Comparison of ENCODE assay signal across 8 cellular contexts in the genomic region with DNA sequence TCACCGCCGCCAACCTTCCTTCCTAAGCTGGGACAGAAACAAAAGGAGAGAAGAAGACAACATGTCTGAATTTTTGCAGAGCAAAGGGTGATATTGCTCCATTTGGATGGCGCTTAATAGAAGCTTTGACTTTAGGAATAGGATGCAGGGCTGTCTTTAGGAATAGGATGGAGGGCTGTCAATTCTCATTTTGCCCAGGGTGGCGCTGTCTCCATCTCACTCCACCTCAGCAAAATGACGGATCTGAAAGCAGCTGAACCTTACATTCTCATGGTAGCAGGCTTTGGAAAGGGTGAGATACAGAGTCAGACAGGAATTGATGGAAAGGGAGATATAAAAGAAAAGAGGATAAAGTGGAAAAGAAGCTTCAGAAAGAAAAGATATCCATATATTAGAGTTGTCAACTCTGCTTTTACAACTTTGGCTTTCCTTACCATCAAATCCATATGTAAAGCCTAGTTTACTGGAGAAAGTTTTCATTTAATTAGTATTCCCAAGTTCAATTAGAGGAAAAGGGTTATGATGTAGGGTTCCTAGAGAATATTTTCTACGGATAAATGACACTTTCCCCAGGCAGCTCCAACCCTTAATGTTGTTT. TPM values are rescaled to one million over a fixed set of nuclear protein-coding genes. Genes with fewer than 3 reads are reported as not detected.
A peak's percentile ranks its signal among the peaks of the same experiment; 100 is the strongest.
DNase-seq lines count a peak whose midpoint lies in the region; ATAC-seq and TF ChIP-seq lines count a peak whose summit lies in the region.

No MANE protein-coding gene starts in this region.

- ATAC-seq in RWPE2 (ENCODE audit: low read depth): peak; percentile 54

- no peaks in the 10 kb centered on the region for H4K20me1 ChIP-seq in Karpas-422 (ENCODE audit: insufficient read depth, low read depth, low read length)

- H3K27ac ChIP-seq in Karpas-422 (ENCODE audit: low read length) (no peak overlapping the region), RWPE2 (ENCODE audit: poor library complexity, severe bottlenecking) (no peak overlapping the region), sigmoid colon (no peak overlapping the region)

- no peaks in the 10 kb centered on the region for H3K79me2 ChIP-seq in Karpas-422 (ENCODE audit: low read length)

- peak overlapping the region; percentile 58 for H3K9ac ChIP-seq in Karpas-422 (ENCODE audit: low read length)

- no peak for TF ChIP-seq EP300 in sigmoid colon (IDR thresholded peaks at IDR 0.05)

- peak overlapping the region; percentile 72; the same call in 1 of the 2 replicates for H2AFZ ChIP-seq in Karpas-422 (ENCODE audit: low read length)

- CTCF ChIA-PET in GM10248 (lab: Yijun Ruan, JAX): interaction anchor here (0.7 to 4.8 kb wide), 32 partner anchors 10 to 329 kb away, joined by 3 to 31 read pairs (median 5); partner anchors contain the start of gene RNF146

- peak overlapping the region; percentile 71 for H3K4me3 ChIP-seq in Karpas-422 (ENCODE audit: low read length)
- H3K4me3 ChIP-seq in RWPE2 (ENCODE audit: severe bottlenecking): peak overlapping the region; percentile 27
- peak overlapping the region; percentile 68 to 75 (median 72) for H3K4me3 ChIP-seq in sigmoid colon

- H3K9me3 ChIP-seq in Karpas-422 (ENCODE audit: low read length) (no peaks in the 10 kb centered on the region), RWPE2 (ENCODE audit: severe bottlenecking) (no peaks in the 10 kb centered on the region), sigmoid colon (no peaks in the 10 kb centered on the region)

- TF ChIP-seq CTCF in GM10248 (IDR thresholded peaks at IDR 0.05; ENCODE audit: control extremely low read depth, extremely low read depth, low read depth, missing control alignments): peak; percentile 62
- TF ChIP-seq CTCF in RWPE2 (IDR thresholded peaks at IDR 0.05; ENCODE audit: poor library complexity, severe bottlenecking): peak; percentile 71
- peak in 2 of 4 experiments; percentile 14 to 32 for TF ChIP-seq CTCF in sigmoid colon (IDR thresholded peaks at IDR 0.05)

- DNase-seq in GM10248 (ENCODE audit: extremely low spot score): peak; percentile 66
- DNase-seq in H4 (ENCODE audit: low spot score): peak; percentile 39
- DNase-seq in Karpas-422: peak; percentile 74
- DNase-seq in RWPE2 (ENCODE audit: low spot score): no peak
- peak in 46 of 58 donors; percentile 21 to 85 (median 62) for DNase-seq in anterior cingulate cortex (lab: John Stamatoyannopoulos, UW)
- peak; percentile 67 to 81 for DNase-seq in hippocampal formation (lab: John Stamatoyannopoulos, UW)
- no peak for DNase-seq in sigmoid colon
- DNase-seq in NK-92 treated with Interleukin-12 subunit alpha and Interleukin-12 subunit beta, amount 100 ng/mL, for 24 hours (lab: John Stamatoyannopoulos, UW): no peak

- H3K36me3 ChIP-seq in Karpas-422 (ENCODE audit: insufficient read depth, low read length) (no peaks in the 10 kb centered on the region), RWPE2 (ENCODE audit: low read depth) (no peaks in the 10 kb centered on the region), sigmoid colon (no peaks in the 10 kb centered on the region)

- peak overlapping the region; percentile 78 for H3K4me2 ChIP-seq in Karpas-422 (ENCODE audit: low read depth, low read length, poor library complexity, severe bottlenecking)

- 12 to 16% methylated on average over 6 of the region's 6 CpGs for WGBS in sigmoid colon, 2 donors

- POLR2A ChIA-PET in GM10248 (lab: Yijun Ruan, JAX): interaction anchor here (0.5 kb wide), 1 partner anchor 76 kb away, joined by 4 read pairs; no protein-coding TSS in a partner anchor

- no peak for TF ChIP-seq POLR2A in sigmoid colon (IDR thresholded peaks at IDR 0.05)

- H3K4me1 ChIP-seq in Karpas-422 (ENCODE audit: low read length): peaks cover 17% of the 10 kb centered on the region
- no peaks in the 10 kb centered on the region for H3K4me1 ChIP-seq in RWPE2 (ENCODE audit: insufficient read depth, poor library complexity, severe bottlenecking)
- peaks cover 0 to 36% (median 29%) of the 10 kb centered on the region in 4 donors for H3K4me1 ChIP-seq in sigmoid colon

- H3K27me3 ChIP-seq in Karpas-422 (ENCODE audit: low read length) (no peaks in the 10 kb centered on the region), RWPE2 (ENCODE audit: insufficient read depth, poor library complexity, severe bottlenecking) (peaks cover 81% of the 10 kb centered on the region), sigmoid colon (peaks cover 2 to 57% (median 28%) of the 10 kb centered on the region in 3 donors)

- intact Hi-C loops in sigmoid colon (cut with DNase I): loop anchor here (2.0 kb wide), 1 partner anchor 58 kb away; the partner anchor contains the start of gene KIAA0408

- H3K9me2 ChIP-seq in Karpas-422 (replicated peaks; ENCODE audit: insufficient read depth, low read length): no peaks in the 10 kb centered on the region

RNA-seq across cellular contexts. Expression of gene KIAA0408, which starts 57.6 kb away (rescaled TPM):
- 0.94 and 1.4 TPM in 2 replicates for total RNA-seq in H4 (2014; rRNA removed; shearing (Covaris generic))
- total RNA-seq in Karpas-422 (2014; rRNA removed; shearing (Covaris generic); ENCODE audit: low replicate concordance): 0.22 TPM in 1 of 2 replicates, not detected in the other
- total RNA-seq in sigmoid colon: 100 to 1,000 TPM in 1 of 4 donors, 10 to 100 TPM in 3; 27.3 to 103 (median 58.5) TPM
- 1 to 10 TPM in 2 of 3 donors, under 1 TPM in 1; 0.46 to 2.4 (median 1.9) TPM for polyA plus RNA-seq in sigmoid colon

Comparison
In these comparisons a context has a peak if more than half of its experiments do, and no peak if none do; other contexts are left out.
1. DNase-seq: peak in GM10248 (single experiment), H4 (single experiment), Karpas-422 (single experiment), anterior cingulate cortex (46 of 58) and hippocampal formation (2 of 2); none in RWPE2 (single experiment), sigmoid colon (single experiment) and NK-92 treated with Interleukin-12 subunit alpha and Interleukin-12 subunit beta, amount 100 ng/mL, for 24 hours (single experiment).
2. RNA of gene KIAA0408, which starts 57.6 kb away (total RNA-seq): 27.3 to 103 TPM in sigmoid colon; 0.94 to 1.4 TPM in H4 and 0.22 TPM in Karpas-422; every median in the first group is over 10 times any median in the second.
3. Peak in every context shown above with its lines, with median percentiles within 50 percentile points of each other: H3K4me3 ChIP-seq.